In genomic region chr11:46331653-46331984, GRCh38 we compare ENCODE assay signal across 1 cellular context.
TF ChIP-seq lines count a peak whose summit lies in the region.

No MANE protein-coding gene starts in this region.

TF ChIP-seq in H1, 55 proteins besides CTCF, POLR2A, EP300 and RAD21:
- TF ChIP-seq POU5F1 (IDR thresholded peaks at IDR 0.05; ENCODE audit: low read depth, low read length) (no peak), HDAC6 (IDR thresholded peaks at IDR 0.05; ENCODE audit: low read depth, low read length) (no peak), RFX5 (IDR thresholded peaks at IDR 0.05; ENCODE audit: borderline replicate concordance, low read depth, low read length) (no peak), TAF1 (IDR thresholded peaks at IDR 0.05; ENCODE audit: low read depth, low read length) (no peak), SRF (IDR thresholded peaks at IDR 0.05; ENCODE audit: low read depth, low read length) (no peak), MAFK (IDR thresholded peaks at IDR 0.05; ENCODE audit: low read depth, low read length) (no peak), CHD7 (IDR thresholded peaks at IDR 0.05; ENCODE audit: insufficient replicate concordance, low read length) (no peak), CHD1 (IDR thresholded peaks at IDR 0.05; ENCODE audit: low read depth, low read length) (no peak)
